18 cellular contexts compared by ENCODE assay signal in the genomic region with DNA sequence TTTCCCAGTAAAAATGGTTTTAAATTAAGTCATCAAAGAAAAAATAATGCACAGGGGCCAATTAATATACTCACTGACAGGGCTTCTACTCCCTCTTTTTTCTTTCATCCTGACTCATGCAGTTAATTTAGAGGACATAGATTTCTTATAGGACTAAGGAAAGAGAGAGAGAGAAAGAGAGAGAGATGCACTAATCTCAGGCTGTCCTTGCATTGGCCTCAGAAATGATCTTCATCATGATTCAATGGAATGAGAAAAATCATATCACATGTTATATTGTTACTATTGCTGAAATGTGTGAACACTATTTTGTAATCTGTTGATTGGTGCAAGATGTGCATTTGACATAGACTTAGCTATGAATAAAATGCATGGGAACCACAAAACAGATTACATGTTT.
"Had no signal": no experiment of that assay in that cellular context is flagged by ENCODE, and none has a peak within 500 bp of the region (broad histone marks: within the 10 kb centered on the region; RNA-seq: fewer than 3 reads in every experiment).

No MANE protein-coding gene starts in this region.

- H3K27me3 ChIP-seq: body of pancreas, transverse colon had no signal

- DNase-seq: activated CD4-positive, alpha-beta T cell treated with anti-CD3 and anti-CD28 coated beads for 1 hour; activated CD4-positive, alpha-beta T cell treated with anti-CD3 and anti-CD28 coated beads, Interleukin-2, amount 50 U/mL, for 4 hours; activated naive CD4-positive, alpha-beta T cell treated with anti-CD3 and anti-CD28 coated beads, Interleukin-2, amount 50 U/mL, for 16 hours; amniotic stem cell; body of pancreas; dermis blood vessel endothelial cell; effector memory CD8-positive, alpha-beta T cell; foreskin fibroblast; glutamatergic neuron; kidney glomerular epithelial cell; nucleus accumbens; posterior cingulate gyrus; stimulated activated CD4-positive, alpha-beta T cell treated with anti-CD3 and anti-CD28 coated beads, Interleukin-4, amount 100 ng/mL, for 24 hours; stimulated activated naive CD4-positive, alpha-beta T cell treated with Interleukin-2 at 50 U/mL for 16 hours; T-helper 1 cell; transverse colon had no signal

- H3K36me3 ChIP-seq: transverse colon had no signal

- H3K4me1 ChIP-seq: body of pancreas, transverse colon had no signal

- H3K4me3 ChIP-seq: body of pancreas, transverse colon had no signal

- ATAC-seq: body of pancreas; effector memory CD8-positive, alpha-beta T cell had no signal

- H3K27ac ChIP-seq: body of pancreas, epithelial cell of prostate, transverse colon, VCaP had no signal

- H3K9me3 ChIP-seq: body of pancreas, transverse colon had no signal
